Comparison of ENCODE assay signal across 8 cellular contexts in genomic region chr9:88991066-88992030, GRCh38. TPM values are rescaled to one million over a fixed set of nuclear protein-coding genes. Genes with fewer than 3 reads are reported as not detected.
DNase-seq lines count a peak whose midpoint lies in the region; ATAC-seq and TF ChIP-seq lines count a peak whose summit lies in the region.

S1PR3 (plus strand) TSS chr9:88991468; CDS start chr9:89001201, 9,733 bp downstream.

- peak; percentile 47 for TF ChIP-seq POLR2A in right lobe of liver (IDR thresholded peaks at IDR 0.05)

- no peak within 1 kb of the TSS for H3K27ac ChIP-seq in RWPE1
- H3K27ac ChIP-seq in colonic mucosa: no peak within 1 kb of the TSS
- H3K27ac ChIP-seq in right lobe of liver: peak within 1 kb of the TSS in 1 of 3 donors; percentile 21

- DNase-seq in D341Med (ENCODE audit: low spot score) (peak; percentile 53), RWPE1 (ENCODE audit: low spot score) (peak; percentile 61), colonic mucosa (no peak), right lobe of liver (peak; percentile 62 to 69 (median 69)), GM10266 (ENCODE audit: extremely low spot score) (no peak)
- peak in 2 of 3 donors; percentile 7 to 22 for DNase-seq in stimulated activated CD4-positive, alpha-beta T cell treated with anti-CD3 and anti-CD28 coated beads, TNF-alpha, amount 100 ng/mL, for 48 hours (ENCODE audit: low read depth in 3 of 3)

- H3K27me3 ChIP-seq in colonic mucosa (peaks cover 15% of the 10 kb centered on the region), right lobe of liver (peaks cover 0 to 6% of the 10 kb centered on the region in 2 donors)

- TF ChIP-seq CTCF in RWPE1 (conservative IDR thresholded peaks at IDR 0.05; ENCODE audit: low read depth) (no peak), colonic mucosa (IDR thresholded peaks at IDR 0.05) (no peak), right lobe of liver (IDR thresholded peaks at IDR 0.05) (no peak), GM10266 (IDR thresholded peaks at IDR 0.05; ENCODE audit: control insufficient read depth, insufficient read depth, low read depth, missing control alignments) (no peak)

- CTCF ChIA-PET in RWPE1 (lab: Yijun Ruan, JAX): interaction anchor here (0.5 to 0.7 kb wide), 3 partner anchors 274 to 980 kb away, joined by 3 read pairs; no protein-coding TSS in a partner anchor

- peak within 1 kb of the TSS in 1 of 2 donors; percentile 56 for H3K9ac ChIP-seq in colonic mucosa (ENCODE audit: low read depth in 2 of 2, low read length in 2 of 2)

- ATAC-seq in right lobe of liver (peak; percentile 63 to 78 (median 68)), GM21447 (IDR thresholded peaks at IDR 0.05; ENCODE audit: unreplicated experiment) (no peak), HG03469 (IDR thresholded peaks at IDR 0.05; ENCODE audit: unreplicated experiment) (no peak)

- H3K36me3 ChIP-seq in colonic mucosa (no peaks in the 10 kb centered on the region), right lobe of liver (no peaks in the 10 kb centered on the region)

- H3K4me1 ChIP-seq in colonic mucosa (no peaks in the 10 kb centered on the region), right lobe of liver (peaks cover 0 to 24% (median 0%) of the 10 kb centered on the region in 4 donors)

- no peaks in the 10 kb centered on the region for H3K9me3 ChIP-seq in colonic mucosa
- no peaks in the 10 kb centered on the region for H3K9me3 ChIP-seq in right lobe of liver

- H3K4me3 ChIP-seq in colonic mucosa (peak within 1 kb of the TSS; percentile 46), right lobe of liver (peak within 1 kb of the TSS; percentile 44 to 61 (median 49))

- POLR2A ChIA-PET in RWPE1 (lab: Yijun Ruan, JAX; ENCODE audit: low non-redundant PET): no interaction called here

- intact Hi-C loops in colonic mucosa (cut with DNase I) (loop anchor here (10.0 kb wide), 1 partner anchor 247 kb away; no protein-coding TSS in a partner anchor), right lobe of liver (cut with DNase I) (no loop called here)

- WGBS in right lobe of liver (ENCODE audit: insufficient coverage, low coverage, low lambda C conversion rate, missing lambda C conversion rate): 1% methylated on average over 10 of the region's 93 CpGs

RNA-seq across cellular contexts. Expression of gene S1PR3, which starts in this region (rescaled TPM):
- total RNA-seq in colonic mucosa: 1 to 10 TPM in 1 of 2 donors, under 1 TPM in 1; 0.67 to 3.2 TPM
- total RNA-seq in right lobe of liver: 1 to 10 TPM; 1.0 to 9.5 (median 5.0) TPM

Comparison
In these comparisons a context has a peak if more than half of its experiments do, and no peak if none do; other contexts are left out.
1. DNase-seq: peak in D341Med (single experiment), RWPE1 (single experiment), right lobe of liver (3 of 3) and stimulated activated CD4-positive, alpha-beta T cell treated with anti-CD3 and anti-CD28 coated beads, TNF-alpha, amount 100 ng/mL, for 48 hours (2 of 3); none in colonic mucosa (single experiment) and GM10266 (single experiment).
2. ATAC-seq: peak in right lobe of liver (4 of 4); none in GM21447 (single experiment) and HG03469 (single experiment).